18 cellular contexts compared by ENCODE assay signal in the genomic region with DNA sequence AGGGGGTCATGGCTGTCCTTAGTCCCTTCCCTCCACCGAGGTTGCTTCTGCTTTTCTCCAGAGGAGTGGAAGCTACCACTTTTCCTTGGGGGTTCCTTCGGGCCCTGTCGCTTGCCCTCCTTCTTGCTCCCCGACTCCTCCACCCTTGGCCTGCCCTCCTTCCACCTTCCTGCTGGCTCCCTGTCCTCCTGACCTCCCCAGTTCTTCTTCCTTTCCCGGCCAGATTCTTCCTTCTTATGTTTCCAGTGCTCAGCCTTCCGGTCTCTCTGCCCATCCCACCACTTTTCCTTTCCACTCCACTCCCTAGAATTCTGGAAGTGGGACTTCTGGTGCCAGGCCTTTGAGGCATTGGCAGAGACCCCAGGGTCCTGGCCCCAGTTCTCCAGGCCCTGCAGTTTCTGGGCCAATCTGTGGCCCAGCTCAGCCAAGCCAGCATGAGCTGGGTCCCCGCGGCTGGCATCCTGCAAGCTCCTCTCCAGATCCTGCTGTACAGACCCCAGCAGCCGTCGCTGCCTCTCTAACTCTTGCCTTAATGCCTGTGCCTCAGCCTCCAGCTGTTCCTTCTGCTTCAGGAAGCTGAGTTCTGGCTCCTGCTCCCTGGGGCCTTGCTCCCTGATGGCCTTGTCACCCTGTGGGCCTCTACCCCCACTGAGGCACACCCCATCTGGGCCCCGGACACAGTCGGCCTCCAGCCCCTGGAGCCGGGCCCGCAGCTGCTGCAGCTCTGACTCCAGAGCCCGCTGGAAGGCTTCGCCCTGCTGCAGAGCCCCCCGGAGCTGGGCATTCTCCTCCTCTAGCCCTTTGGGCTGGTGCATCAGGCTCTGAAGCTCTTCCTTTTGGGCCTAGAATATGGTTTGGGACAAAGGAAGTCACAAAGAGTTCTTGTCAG. TPM values are rescaled to one million over a fixed set of nuclear protein-coding genes. Genes with fewer than 3 reads are reported as not detected.
DNase-seq lines count a peak whose midpoint lies in the region; ATAC-seq and TF ChIP-seq lines count a peak whose summit lies in the region.
"Had no signal": no experiment of that assay in that cellular context is flagged by ENCODE, and none has a peak within 500 bp of the region (broad histone marks: within the 10 kb centered on the region; RNA-seq: fewer than 3 reads in every experiment).

No MANE protein-coding gene starts in this region.

- H3K27me3 Mint-ChIP-seq in T-helper 2 cell treated with Interferon-gamma antibody and Interleukin-4, amounts not matched to agents 5 μg/mL and 100 μg/mL, for 36 hours (ENCODE audit: low read depth): no peaks in the 10 kb centered on the region
- no peaks in the 10 kb centered on the region for H3K27me3 Mint-ChIP-seq in stimulated activated naive CD8-positive, alpha-beta T cell treated with anti-CD3 and anti-CD28 coated beads, Interleukin-15, Interleukin-2, amounts not matched to agents 100 ng/mL and 50 ng/mL, for 24 hours
- H3K27me3 Mint-ChIP-seq in memory B cell (no peaks in the 10 kb centered on the region), Caco-2 (ENCODE audit: insufficient read depth, unreplicated experiment) (no peaks in the 10 kb centered on the region)
- H3K27me3 Mint-ChIP-seq: activated naive CD8-positive, alpha-beta T cell treated with anti-CD3 and anti-CD28 coated beads, Interleukin-2, amount 10 ng/mL, durations not matched to agents 7 days and 5 days; naive B cell had no signal

- H3K27me3 ChIP-seq in Caco-2 (replicated peaks; ENCODE audit: control insufficient read depth, insufficient read depth, low read length): no peaks in the 10 kb centered on the region

- intact Hi-C loops in Caco-2 (cut with micrococcal nuclease; ENCODE audit: unreplicated experiment): loop anchor here (2.0 kb wide), 1 partner anchor 39 kb away; no protein-coding TSS in a partner anchor

- H3K27ac Mint-ChIP-seq in T-helper 2 cell treated with Interferon-gamma antibody and Interleukin-4, amounts not matched to agents 5 μg/mL and 100 μg/mL, for 36 hours: peak overlapping the region; percentile 68
- peak overlapping the region; percentile 32 for H3K27ac Mint-ChIP-seq in stimulated activated naive CD8-positive, alpha-beta T cell treated with anti-CD3 and anti-CD28 coated beads, Interleukin-15, Interleukin-2, amounts not matched to agents 100 ng/mL and 50 ng/mL, for 24 hours
- H3K27ac Mint-ChIP-seq in memory B cell: peak overlapping the region; percentile 51
- H3K27ac Mint-ChIP-seq in Caco-2 (ENCODE audit: unreplicated experiment): no peak overlapping the region
- H3K27ac Mint-ChIP-seq: activated naive CD8-positive, alpha-beta T cell treated with anti-CD3 and anti-CD28 coated beads, Interleukin-2, amount 10 ng/mL, durations not matched to agents 7 days and 5 days; T-helper 1 cell treated with Interleukin-12 subunit alpha and Interleukin-12 subunit beta and Interleukin-4 antibody, amounts not matched to agents 30 μg/mL and 1 μg/mL, for 36 hours had no signal

- no peak for DNase-seq in T-helper 2 cell treated with Interferon-gamma antibody and Interleukin-4, amounts not matched to agents 5 μg/mL and 100 μg/mL, for 36 hours (ENCODE audit: low spot score)
- no peak for DNase-seq in T-helper 2 cell
- DNase-seq in stimulated activated naive CD8-positive, alpha-beta T cell treated with anti-CD3 and anti-CD28 coated beads, Interleukin-15, Interleukin-2, amounts not matched to agents 100 U/mL and 50 U/mL, for 24 hours: no peak
- DNase-seq in memory B cell (ENCODE audit: low spot score in 2 of 2): no peak
- no peak for DNase-seq in islet precursor cell
- no peak for DNase-seq in Caco-2
- DNase-seq: activated naive CD8-positive, alpha-beta T cell treated with anti-CD3 and anti-CD28 coated beads, Interleukin-2, amount 10 ng/mL, durations not matched to agents 7 days and 5 days; AML-193; dermis blood vessel endothelial cell; naive B cell; NCI-H1436 treated with DMSO at 0.1 percent for 48 hours; NCI-H2171 treated with DMSO at 0.1 percent for 48 hours; NCI-H69; SHP77; WERI-Rb-1 had no signal

- ATAC-seq in stimulated activated naive CD8-positive, alpha-beta T cell treated with anti-CD3 and anti-CD28 coated beads, Interleukin-15, Interleukin-2, amounts not matched to agents 100 U/mL and 50 U/mL, for 24 hours: no peak
- ATAC-seq in memory B cell (ENCODE audit: low read depth): no peak
- ATAC-seq in HG02642 (IDR thresholded peaks at IDR 0.05; ENCODE audit: poor library complexity, unreplicated experiment): no peak

- CTCF ChIA-PET in Caco-2 (lab: Charles Lee): interaction anchor here (1.1 kb wide), 1 partner anchor 9 kb away, joined by 3 read pairs; the partner anchor contains the start of gene PBXIP1

- BruUV-seq in Caco-2 (replicated peaks; lab: Mats Ljungman, UMichigan): no TSS peak

- peaks cover 38% of the 10 kb centered on the region for H3K4me1 Mint-ChIP-seq in T-helper 2 cell treated with Interferon-gamma antibody and Interleukin-4, amounts not matched to agents 5 μg/mL and 100 μg/mL, for 36 hours (ENCODE audit: low read depth)
- peaks cover 45% of the 10 kb centered on the region for H3K4me1 Mint-ChIP-seq in stimulated activated naive CD8-positive, alpha-beta T cell treated with anti-CD3 and anti-CD28 coated beads, Interleukin-15, Interleukin-2, amounts not matched to agents 100 ng/mL and 50 ng/mL, for 24 hours (ENCODE audit: low read depth)
- H3K4me1 Mint-ChIP-seq in memory B cell (peaks cover 45% of the 10 kb centered on the region), Caco-2 (ENCODE audit: low read depth, unreplicated experiment) (peaks cover 14% of the 10 kb centered on the region)

- H3K4me1 ChIP-seq in Caco-2: peaks cover 13% of the 10 kb centered on the region

- no peak overlapping the region for H3K4me3 Mint-ChIP-seq in T-helper 2 cell treated with Interferon-gamma antibody and Interleukin-4, amounts not matched to agents 5 μg/mL and 100 μg/mL, for 36 hours
- H3K4me3 Mint-ChIP-seq in stimulated activated naive CD8-positive, alpha-beta T cell treated with anti-CD3 and anti-CD28 coated beads, Interleukin-15, Interleukin-2, amounts not matched to agents 100 ng/mL and 50 ng/mL, for 24 hours: no peak overlapping the region
- H3K4me3 Mint-ChIP-seq in memory B cell (no peak overlapping the region), Caco-2 (ENCODE audit: unreplicated experiment) (no peak overlapping the region)
- H3K4me3 Mint-ChIP-seq: activated naive CD8-positive, alpha-beta T cell treated with anti-CD3 and anti-CD28 coated beads, Interleukin-2, amount 10 ng/mL, durations not matched to agents 7 days and 5 days; T-helper 1 cell treated with Interleukin-12 subunit alpha and Interleukin-12 subunit beta and Interleukin-4 antibody, amounts not matched to agents 30 μg/mL and 1 μg/mL, for 36 hours had no signal

- H3K9me3 Mint-ChIP-seq in T-helper 2 cell treated with Interferon-gamma antibody and Interleukin-4, amounts not matched to agents 5 μg/mL and 100 μg/mL, for 36 hours: no peaks in the 10 kb centered on the region
- no peaks in the 10 kb centered on the region for H3K9me3 Mint-ChIP-seq in stimulated activated naive CD8-positive, alpha-beta T cell treated with anti-CD3 and anti-CD28 coated beads, Interleukin-15, Interleukin-2, amounts not matched to agents 100 ng/mL and 50 ng/mL, for 24 hours
- H3K9me3 Mint-ChIP-seq in memory B cell (no peaks in the 10 kb centered on the region), Caco-2 (ENCODE audit: unreplicated experiment) (no peaks in the 10 kb centered on the region)
- H3K9me3 Mint-ChIP-seq: activated naive CD8-positive, alpha-beta T cell treated with anti-CD3 and anti-CD28 coated beads, Interleukin-2, amount 10 ng/mL, durations not matched to agents 7 days and 5 days; naive B cell; T-helper 1 cell treated with Interleukin-12 subunit alpha and Interleukin-12 subunit beta and Interleukin-4 antibody, amounts not matched to agents 30 μg/mL and 1 μg/mL, for 36 hours had no signal

- peaks cover 33% of the 10 kb centered on the region for H3K36me3 Mint-ChIP-seq in T-helper 2 cell treated with Interferon-gamma antibody and Interleukin-4, amounts not matched to agents 5 μg/mL and 100 μg/mL, for 36 hours (ENCODE audit: low read depth)
- peaks cover 9% of the 10 kb centered on the region for H3K36me3 Mint-ChIP-seq in stimulated activated naive CD8-positive, alpha-beta T cell treated with anti-CD3 and anti-CD28 coated beads, Interleukin-15, Interleukin-2, amounts not matched to agents 100 ng/mL and 50 ng/mL, for 24 hours (ENCODE audit: low read depth)
- H3K36me3 Mint-ChIP-seq in memory B cell (peaks cover 13% of the 10 kb centered on the region), Caco-2 (ENCODE audit: insufficient read depth, unreplicated experiment) (no peaks in the 10 kb centered on the region)

- no peaks in the 10 kb centered on the region for H3K36me3 ChIP-seq in Caco-2 (ENCODE audit: control insufficient read depth, insufficient read depth, low read length)

- no peak overlapping the region for H3K4me3 ChIP-seq in Caco-2 (ENCODE audit: low read depth, low read length)

- no peak for TF ChIP-seq CTCF in Caco-2 (IDR thresholded peaks at IDR 0.05; ENCODE audit: insufficient read depth in 1 of 2, low read depth in 1 of 2, low read length in 1 of 2, severe bottlenecking in 1 of 2, unreplicated experiment in 1 of 2)

- H3K9me3 ChIP-seq in Caco-2: no peaks in the 10 kb centered on the region

- POLR2A ChIA-PET in Caco-2 (lab: Charles Lee): interaction anchor here (0.7 kb wide), 1 partner anchor 75 kb away, joined by 4 read pairs; no protein-coding TSS in a partner anchor

RNA-seq across cellular contexts. Expression of gene PMVK, which starts 9.7 kb away (rescaled TPM):
- 25.1 and 25.2 TPM in 2 replicates for total RNA-seq in Caco-2 (2022)

RNA-seq across cellular contexts. Expression of gene PBXIP1, which starts 9.7 kb away (rescaled TPM):
- 24.0 and 24.6 TPM in 2 replicates for total RNA-seq in Caco-2 (2022)

RNA-seq across cellular contexts. Expression of gene PYGO2, which starts 15.4 kb away (rescaled TPM):
- total RNA-seq in Caco-2 (2022): 34.1 and 34.9 TPM in 2 replicates

RNA-seq across cellular contexts. Expression of gene SHC1, which starts 24.3 kb away (rescaled TPM):
- total RNA-seq in Caco-2 (2022): 58.0 and 59.6 TPM in 2 replicates

RNA-seq across cellular contexts. Expression of gene CKS1B, which starts 28.3 kb away (rescaled TPM):
- total RNA-seq in Caco-2 (2022): 243 and 259 TPM in 2 replicates
